In genomic region chr2:69322631-69323030, GRCh38 we compare ENCODE assay signal across 23 cellular contexts.
DNase-seq lines count a peak whose midpoint lies in the region; ATAC-seq and TF ChIP-seq lines count a peak whose summit lies in the region.
"Had no signal": no experiment of that assay in that cellular context is flagged by ENCODE, and none has a peak within 500 bp of the region (broad histone marks: within the 10 kb centered on the region; RNA-seq: fewer than 3 reads in every experiment).

No MANE protein-coding gene starts in this region.

- no peak overlapping the region for H2AFZ ChIP-seq in mammary epithelial cell (ENCODE audit: low read depth, low read length)
- H2AFZ ChIP-seq in OCI-LY7 (ENCODE audit: low read length): no peak overlapping the region
- H2AFZ ChIP-seq: GM23338 had no signal

- CTCF ChIA-PET in MCF 10A (lab: Yijun Ruan, JAX) (interaction anchor here (0.6 to 1.7 kb wide), 2 partner anchors 17 to 62 kb away, joined by 3 to 4 read pairs; no protein-coding TSS in a partner anchor), mammary epithelial cell (lab: Charles Lee; ENCODE audit: low non-redundant PET) (interaction anchor here (0.6 kb wide), 1 partner anchor 149 kb away, joined by 6 read pairs; no protein-coding TSS in a partner anchor), OCI-LY7 (lab: Charles Lee; ENCODE audit: unreplicated experiment) (no interaction called here), Caco-2 (lab: Charles Lee) (no interaction called here)

- H3K4me1 ChIP-seq in mammary epithelial cell (ENCODE audit: insufficient read depth, low read length) (peaks cover 11% of the 10 kb centered on the region), OCI-LY7 (ENCODE audit: insufficient read depth, low read length, poor library complexity, severe bottlenecking) (no peaks in the 10 kb centered on the region), Caco-2 (no peaks in the 10 kb centered on the region)
- H3K4me1 ChIP-seq: BLaER1 treated with 17β-estradiol and CSF1 and Interleukin-3, amounts not matched to agents 10 nM and 100 nM had no signal

- H3K36me3 ChIP-seq in mammary epithelial cell (ENCODE audit: insufficient read depth, low read length): peaks cover 25% of the 10 kb centered on the region
- peaks cover 36% of the 10 kb centered on the region for H3K36me3 ChIP-seq in OCI-LY7 (ENCODE audit: insufficient read depth, low read length)
- no peaks in the 10 kb centered on the region for H3K36me3 ChIP-seq in Caco-2 (ENCODE audit: control insufficient read depth, insufficient read depth, low read length)

- no peak overlapping the region for H3K4me3 ChIP-seq in mammary epithelial cell (replicated peaks in 1 of 3; ENCODE audit: insufficient read depth in 1 of 3, low read depth in 2 of 3, low read length in 3 of 3)
- no peak overlapping the region for H3K4me3 ChIP-seq in OCI-LY7 (ENCODE audit: low read depth, low read length, poor library complexity, severe bottlenecking)
- no peak overlapping the region for H3K4me3 ChIP-seq in coronary artery
- H3K4me3 ChIP-seq in Caco-2 (ENCODE audit: low read depth, low read length): no peak overlapping the region
- H3K4me3 ChIP-seq: BLaER1 treated with 17β-estradiol and CSF1 and Interleukin-3, amounts not matched to agents 10 nM and 100 nM; GM23338 had no signal

- DNase-seq in MCF 10A (ENCODE audit: unreplicated experiment) (no peak), mammary epithelial cell (no peak), OCI-LY7 (ENCODE audit: low spot score) (no peak), coronary artery (ENCODE audit: low spot score) (no peak), left cardiac atrium (no peak), AG08395 (ENCODE audit: low spot score) (no peak), Caco-2 (no peak)
- DNase-seq: AML-193; CD4-positive, alpha-beta T cell; DMS53; H9; Karpas-422; NCI-H1092 treated with DMSO at 0.1 percent for 48 hours; NCI-H1436; NCI-H187; NCI-H2081 treated with DMSO at 0.1 percent for 48 hours; NCI-H524; NCI-H82; NK-92 treated with Interleukin-12 subunit alpha and Interleukin-12 subunit beta, amount 100 ng/mL, for 24 hours; SHP77 had no signal

- peaks cover 15% of the 10 kb centered on the region for H3K4me1 Mint-ChIP-seq in MCF 10A (ENCODE audit: insufficient read depth, unreplicated experiment)
- H3K4me1 Mint-ChIP-seq in Caco-2 (ENCODE audit: low read depth, unreplicated experiment): no peaks in the 10 kb centered on the region
- H3K4me1 Mint-ChIP-seq: GM23338, H9 had no signal

- H3K9me3 Mint-ChIP-seq in MCF 10A (ENCODE audit: unreplicated experiment): no peaks in the 10 kb centered on the region
- peaks cover 4% of the 10 kb centered on the region for H3K9me3 Mint-ChIP-seq in Caco-2 (ENCODE audit: unreplicated experiment)
- H3K9me3 Mint-ChIP-seq: GM23338, H9 had no signal

- H3K36me3 Mint-ChIP-seq in MCF 10A (ENCODE audit: insufficient read depth, unreplicated experiment): peaks cover 69% of the 10 kb centered on the region
- peaks cover 89% of the 10 kb centered on the region for H3K36me3 Mint-ChIP-seq in Caco-2 (ENCODE audit: insufficient read depth, unreplicated experiment)

- H3K27ac Mint-ChIP-seq in MCF 10A (ENCODE audit: low read depth, unreplicated experiment) (peak overlapping the region; percentile 10), Caco-2 (ENCODE audit: unreplicated experiment) (no peak overlapping the region)
- H3K27ac Mint-ChIP-seq: CD4-positive, alpha-beta T cell; GM23338; H9 had no signal

- H3K4me2 ChIP-seq in mammary epithelial cell (ENCODE audit: insufficient read depth, low read depth, low read length) (no peak overlapping the region), OCI-LY7 (ENCODE audit: low read length) (no peak overlapping the region)
- H3K4me2 ChIP-seq: BLaER1 treated with 17β-estradiol and CSF1 and Interleukin-3, amounts not matched to agents 10 nM and 100 nM; GM23338 had no signal

- in situ Hi-C loops in mammary epithelial cell (cut with MboI; ENCODE audit: low sequenced_read_pairs in 2 of 2): no loop called here

- BruUV-seq in MCF 10A (replicated peaks; lab: Mats Ljungman, UMichigan) (TSS peak; percentile 1), mammary epithelial cell (replicated peaks; lab: Mats Ljungman, UMichigan) (no TSS peak), OCI-LY7 (replicated peaks; lab: Mats Ljungman, UMichigan) (TSS peak; percentile 32), Caco-2 (replicated peaks; lab: Mats Ljungman, UMichigan) (no TSS peak)

- H4K20me1 ChIP-seq in mammary epithelial cell (ENCODE audit: insufficient read depth, low read length): no peaks in the 10 kb centered on the region
- no peaks in the 10 kb centered on the region for H4K20me1 ChIP-seq in OCI-LY7 (ENCODE audit: insufficient read depth, low read length)
- H4K20me1 ChIP-seq: BLaER1 treated with 17β-estradiol and CSF1 and Interleukin-3, amounts not matched to agents 10 nM and 100 nM had no signal

- H3K79me2 ChIP-seq in mammary epithelial cell (ENCODE audit: insufficient read depth, low read length): no peaks in the 10 kb centered on the region
- H3K79me2 ChIP-seq in OCI-LY7 (ENCODE audit: insufficient read depth, low read depth, low read length): no peaks in the 10 kb centered on the region; the same call in 1 of the 2 replicates

- H3K27me3 ChIP-seq in mammary epithelial cell (ENCODE audit: insufficient read depth, low read length) (no peaks in the 10 kb centered on the region), Caco-2 (replicated peaks; ENCODE audit: control insufficient read depth, insufficient read depth, low read length) (no peaks in the 10 kb centered on the region)
- H3K27me3 ChIP-seq: BLaER1 treated with 17β-estradiol and CSF1 and Interleukin-3, amounts not matched to agents 10 nM and 100 nM had no signal

- intact Hi-C loops in MCF 10A (cut with micrococcal nuclease) (no loop called here), mammary epithelial cell (cut with micrococcal nuclease) (no loop called here), OCI-LY7 (cut with micrococcal nuclease; ENCODE audit: unreplicated experiment) (no loop called here), left cardiac atrium (cut with DNase I) (no loop called here), Caco-2 (cut with micrococcal nuclease; ENCODE audit: unreplicated experiment) (no loop called here)

- POLR2A ChIA-PET in MCF 10A (lab: Yijun Ruan, JAX): interaction anchor here (0.7 kb wide), 1 partner anchor 68 kb away, joined by 3 read pairs; no protein-coding TSS in a partner anchor
- POLR2A ChIA-PET in OCI-LY7 (lab: Charles Lee): interaction anchor here (0.9 kb wide), 1 partner anchor 22 kb away, joined by 4 read pairs; no protein-coding TSS in a partner anchor
- POLR2A ChIA-PET in Caco-2 (lab: Charles Lee): no interaction called here

- dilution Hi-C loops in mammary epithelial cell (cut with HindIII; ENCODE audit: low sequenced_read_pairs): no loop called here

- H3K27me3 Mint-ChIP-seq in MCF 10A (ENCODE audit: insufficient read depth, unreplicated experiment): no peaks in the 10 kb centered on the region
- no peaks in the 10 kb centered on the region for H3K27me3 Mint-ChIP-seq in Caco-2 (ENCODE audit: insufficient read depth, unreplicated experiment)
- H3K27me3 Mint-ChIP-seq: CD4-positive, alpha-beta T cell had no signal

- H3K9ac ChIP-seq in mammary epithelial cell (ENCODE audit: insufficient read depth, low read length): no peak overlapping the region
- H3K9ac ChIP-seq: BLaER1 treated with 17β-estradiol and CSF1 and Interleukin-3, amounts not matched to agents 10 nM and 100 nM had no signal

- no peaks in the 10 kb centered on the region for H3K9me3 ChIP-seq in mammary epithelial cell (replicated peaks; ENCODE audit: insufficient read depth, low read length)
- no peaks in the 10 kb centered on the region for H3K9me3 ChIP-seq in OCI-LY7 (ENCODE audit: low read length)
- peaks cover 4% of the 10 kb centered on the region; the same call in 1 of the 2 replicates for H3K9me3 ChIP-seq in Caco-2

- no peaks in the 10 kb centered on the region for H3K9me2 ChIP-seq in OCI-LY7 (ENCODE audit: insufficient read depth, low read length)

- no peak for ATAC-seq in left cardiac atrium
- ATAC-seq: GM23338 had no signal

- WGBS in mammary epithelial cell (ENCODE audit: low coverage, missing lambda C conversion rate): 93% methylated on average over 1 of the region's 1 CpG

- H3K27ac ChIP-seq in mammary epithelial cell (ENCODE audit: insufficient read depth, low read depth, low read length) (no peak overlapping the region), OCI-LY7 (ENCODE audit: low read depth, low read length, poor library complexity, severe bottlenecking) (no peak overlapping the region), coronary artery (peak overlapping the region; percentile 13 to 46)
- H3K27ac ChIP-seq: BLaER1 treated with 17β-estradiol and CSF1 and Interleukin-3, amounts not matched to agents 10 nM and 100 nM; RWPE1 had no signal

- TF ChIP-seq CTCF in MCF 10A (IDR thresholded peaks at IDR 0.05; ENCODE audit: unreplicated experiment) (no peak), mammary epithelial cell (conservative IDR thresholded peaks at IDR 0.05 in 1 of 2, IDR thresholded peaks at IDR 0.05 in 1 of 2; ENCODE audit: extremely low read depth in 1 of 2, insufficient read depth in 1 of 2, low read depth in 1 of 2, low read length in 2 of 2) (no peak), OCI-LY7 (conservative IDR thresholded peaks at IDR 0.05; ENCODE audit: low read length) (no peak), coronary artery (IDR thresholded peaks at IDR 0.05) (no peak), Caco-2 (IDR thresholded peaks at IDR 0.05; ENCODE audit: insufficient read depth in 1 of 2, low read depth in 1 of 2, low read length in 1 of 2, severe bottlenecking in 1 of 2, unreplicated experiment in 1 of 2) (no peak)

- H3K4me3 Mint-ChIP-seq in MCF 10A (ENCODE audit: unreplicated experiment): no peak overlapping the region
- H3K4me3 Mint-ChIP-seq in Caco-2 (ENCODE audit: unreplicated experiment): no peak overlapping the region
- H3K4me3 Mint-ChIP-seq: CD4-positive, alpha-beta T cell; GM23338; H9 had no signal

Comparison
In these comparisons a context has a peak if more than half of its experiments do, and no peak if none do; other contexts are left out.
1. H3K27ac ChIP-seq: peak in coronary artery (2 of 2); none in mammary epithelial cell (single experiment) and OCI-LY7 (single experiment).
2. CTCF ChIA-PET loops: an anchor here in MCF 10A (0.6 to 1.7 kb wide) and mammary epithelial cell (0.6 kb wide); none called in OCI-LY7 and Caco-2.